Comparison of ENCODE assay signal across 10 cellular contexts in genomic region chr4:55347610-55348228, GRCh38. TPM values are rescaled to one million over a fixed set of nuclear protein-coding genes. Genes with fewer than 3 reads are reported as not detected.
A peak's percentile ranks its signal among the peaks of the same experiment; 100 is the strongest.
DNase-seq lines count a peak whose midpoint lies in the region; ATAC-seq and TF ChIP-seq lines count a peak whose summit lies in the region.
"Had no signal": no experiment of that assay in that cellular context is flagged by ENCODE, and none has a peak within 500 bp of the region (broad histone marks: within the 10 kb centered on the region; RNA-seq: fewer than 3 reads in every experiment).

No MANE protein-coding gene starts in this region.

- no peak for ATAC-seq in DND-41 (ENCODE audit: insufficient read depth, low read depth)
- ATAC-seq in activated naive CD4-positive, alpha-beta T cell treated with anti-CD3 and anti-CD28 coated beads, Interleukin-2, amount 50 U/mL, for 72 hours = no peak
- no peak for ATAC-seq in HG02623 (IDR thresholded peaks at IDR 0.05; ENCODE audit: unreplicated experiment)
- no peak for ATAC-seq in HG03045 (IDR thresholded peaks at IDR 0.05; ENCODE audit: unreplicated experiment)
- no peak for ATAC-seq in HG02852 (IDR thresholded peaks at IDR 0.05; ENCODE audit: unreplicated experiment)

- no peaks in the 10 kb centered on the region; the same call in 1 of the 2 replicates for H4K20me1 ChIP-seq in DND-41 (ENCODE audit: insufficient read depth, low read length)
- H4K20me1 ChIP-seq in Loucy (ENCODE audit: insufficient read depth, low read length, poor library complexity, severe bottlenecking) = no peaks in the 10 kb centered on the region

- H3K9me2 ChIP-seq in Loucy (replicated peaks; ENCODE audit: low read depth, low read length) = no peaks in the 10 kb centered on the region

- H3K27ac Mint-ChIP-seq in activated naive CD4-positive, alpha-beta T cell treated with anti-CD3 and anti-CD28 coated beads, Interleukin-2, amount 50 U/mL, for 72 hours = peak overlapping the region; percentile 75 to 84

- peak overlapping the region; percentile 92 for H3K4me2 ChIP-seq in DND-41 (ENCODE audit: insufficient read depth, low read length)
- peak overlapping the region; percentile 96 for H3K4me2 ChIP-seq in Loucy (ENCODE audit: low read depth, low read length, poor library complexity, severe bottlenecking)

- H3K9me3 ChIP-seq in DND-41 (ENCODE audit: insufficient read depth, low read length, severe bottlenecking) (no peaks in the 10 kb centered on the region), Loucy (ENCODE audit: insufficient read depth, low read depth, low read length) (no peaks in the 10 kb centered on the region), mesodermal cell (ENCODE audit: control insufficient read depth, low read length) (no peaks in the 10 kb centered on the region)
- H3K9me3 ChIP-seq: SJSA1 had no signal

- H3F3A ChIP-seq in Loucy (ENCODE audit: low read depth) = peaks cover 5% of the 10 kb centered on the region; the same call in 1 of the 2 replicates

- TF ChIP-seq CTCF in DND-41 (IDR thresholded peaks at IDR 0.05; ENCODE audit: borderline replicate concordance, extremely low read depth, low read length, poor library complexity, severe bottlenecking) (no peak), Loucy (conservative IDR thresholded peaks at IDR 0.05; ENCODE audit: low read length) (peak; percentile 15; the same call in 1 of the 2 replicates)

- 93 to 97% methylated on average over 3 of the region's 3 CpGs for WGBS in mesodermal cell (ENCODE audit: insufficient coverage in 2 of 2), 2 experiments

- peaks cover 39% of the 10 kb centered on the region for H3K79me2 ChIP-seq in DND-41 (ENCODE audit: insufficient read depth, low read length)
- H3K79me2 ChIP-seq in Loucy (ENCODE audit: insufficient read depth, low read length) = peaks cover 19% of the 10 kb centered on the region

- H3K4me3 ChIP-seq in DND-41 (ENCODE audit: low read depth in 1 of 2, low read length in 2 of 2) = peak overlapping the region; percentile 76 to 83; a peak in 3 of 4 replicates
- H3K4me3 ChIP-seq in Loucy (ENCODE audit: low read length, poor library complexity, severe bottlenecking) = peak overlapping the region; percentile 97
- peak overlapping the region; percentile 60 for H3K4me3 ChIP-seq in mesodermal cell (ENCODE audit: extremely low read depth, insufficient read depth, low read length, poor library complexity, severe bottlenecking)

- H3K4me1 ChIP-seq in DND-41 (ENCODE audit: insufficient read depth, low read length) (peaks cover 36% of the 10 kb centered on the region), Loucy (ENCODE audit: insufficient read depth, low read length, poor library complexity, severe bottlenecking) (peaks cover 26% of the 10 kb centered on the region), mesodermal cell (ENCODE audit: control insufficient read depth, insufficient read depth, low read length, poor library complexity, severe bottlenecking) (no peaks in the 10 kb centered on the region)

- H3K36me3 ChIP-seq in DND-41 (ENCODE audit: insufficient read depth, low read length) (peaks cover 19% of the 10 kb centered on the region), Loucy (ENCODE audit: insufficient read depth, low read length) (no peaks in the 10 kb centered on the region), mesodermal cell (ENCODE audit: control insufficient read depth, insufficient read depth, low read length) (peaks cover 9% of the 10 kb centered on the region)
- H3K36me3 ChIP-seq: SJSA1 had no signal

- H3K27me3 ChIP-seq in DND-41 (ENCODE audit: insufficient read depth, low read length, poor library complexity) (no peaks in the 10 kb centered on the region), Loucy (ENCODE audit: insufficient read depth, low read length, poor library complexity, severe bottlenecking) (no peaks in the 10 kb centered on the region)
- H3K27me3 ChIP-seq: SJSA1 had no signal

- peak overlapping the region; percentile 96 for H3K27ac ChIP-seq in DND-41 (ENCODE audit: low read length)
- no peak overlapping the region for H3K27ac ChIP-seq in mesodermal cell (ENCODE audit: low read depth, low read length, severe bottlenecking)
- H3K27ac ChIP-seq: SJSA1 had no signal

- H3K9ac ChIP-seq in DND-41 (ENCODE audit: low read depth, low read length) = peak overlapping the region; percentile 96
- H3K9ac ChIP-seq in Loucy (ENCODE audit: low read depth, low read length, poor library complexity, severe bottlenecking) = peak overlapping the region; percentile 97

- DNase-seq in DND-41 = no peak
- DNase-seq in activated naive CD4-positive, alpha-beta T cell treated with anti-CD3 and anti-CD28 coated beads, Interleukin-2, amount 50 U/mL, for 72 hours (ENCODE audit: low spot score in 2 of 2) = no peak
- DNase-seq in activated effector memory CD4-positive, alpha-beta T cell treated with anti-CD3 and anti-CD28 coated beads, Interleukin-2, amount 50 U/mL, for 16 hours = no peak
- DNase-seq: midbrain had no signal

- peaks cover 0 to 5% of the 10 kb centered on the region in 2 donors for H3K9me3 Mint-ChIP-seq in activated naive CD4-positive, alpha-beta T cell treated with anti-CD3 and anti-CD28 coated beads, Interleukin-2, amount 50 U/mL, for 72 hours

- peaks cover 0 to 11% of the 10 kb centered on the region in 2 donors for H3K36me3 Mint-ChIP-seq in activated naive CD4-positive, alpha-beta T cell treated with anti-CD3 and anti-CD28 coated beads, Interleukin-2, amount 50 U/mL, for 72 hours

- H2AFZ ChIP-seq in DND-41 (ENCODE audit: low read depth, low read length) (peak overlapping the region; percentile 93; the same call in 1 of the 2 replicates), Loucy (ENCODE audit: low read length) (peak overlapping the region; percentile 98; the same call in 1 of the 2 replicates)

RNA-seq across cellular contexts. Expression of gene SRD5A3, which starts 1.7 kb away (rescaled TPM):
- total RNA-seq in activated naive CD4-positive, alpha-beta T cell treated with anti-CD3 and anti-CD28 coated beads, Interleukin-2, amount 50 U/mL, for 72 hours = 10 to 100 TPM in 1 of 2 donors, under 1 TPM in 1; 0.77 to 20.4 TPM
- 22.1 TPM for polyA plus RNA-seq in mesodermal cell (2013, experiment 1 of 2)
- 16.7 TPM for polyA plus RNA-seq in mesodermal cell (2013, experiment 2 of 2)

RNA-seq across cellular contexts. Expression of gene TMEM165, which starts 48.0 kb away (rescaled TPM):
- total RNA-seq in activated naive CD4-positive, alpha-beta T cell treated with anti-CD3 and anti-CD28 coated beads, Interleukin-2, amount 50 U/mL, for 72 hours = 10 to 100 TPM; 64.5 to 71.3 TPM
- 76.6 TPM for polyA plus RNA-seq in mesodermal cell (2013, experiment 1 of 2)
- polyA plus RNA-seq in mesodermal cell (2013, experiment 2 of 2) = 71.7 TPM
